ENCODE assay signal across 8 cellular contexts in the genomic region with DNA sequence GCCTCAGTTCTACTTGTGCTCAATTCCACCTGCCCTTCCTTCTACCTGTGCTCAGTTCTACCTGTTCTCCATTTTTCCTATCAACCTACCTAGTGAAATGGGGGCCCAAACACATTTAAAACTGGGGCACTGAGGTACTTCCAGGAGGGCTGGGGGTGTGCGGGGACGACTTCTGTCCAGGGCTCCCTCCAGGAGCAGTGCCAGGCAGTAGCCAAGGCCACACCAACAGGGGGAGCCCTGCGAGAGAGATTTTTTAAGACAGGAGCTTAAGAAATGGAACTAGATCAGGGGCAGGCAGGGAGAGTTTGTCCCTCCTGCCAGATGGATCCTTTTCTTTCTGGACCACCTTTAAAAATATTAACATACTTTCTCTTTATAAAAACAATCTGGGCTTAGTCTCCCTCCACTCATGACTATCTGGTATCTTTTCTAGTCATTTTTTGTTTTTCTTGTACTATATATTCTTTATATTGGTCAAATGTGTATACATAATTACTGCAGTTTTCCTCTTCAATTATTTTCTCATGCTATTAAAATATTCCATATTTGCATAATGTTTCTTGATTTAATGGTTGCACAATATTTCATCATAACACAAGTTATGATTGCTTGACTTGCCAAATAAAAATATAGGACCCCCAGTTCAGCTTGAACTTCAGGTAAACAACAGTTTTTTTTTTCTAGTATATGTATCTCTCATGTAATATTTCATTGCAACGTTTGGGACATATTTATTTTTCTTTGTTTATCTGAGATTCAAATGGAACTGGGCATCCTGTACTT. TPM values are rescaled to one million over a fixed set of nuclear protein-coding genes. Genes with fewer than 3 reads are reported as not detected.
DNase-seq lines count a peak whose midpoint lies in the region; ATAC-seq, FAIRE-seq and TF ChIP-seq lines count a peak whose summit lies in the region.

No MANE protein-coding gene starts in this region.

- intact Hi-C loops in left cardiac atrium (cut with DNase I), result no loop called here

- no peak overlapping the region for H2AFZ ChIP-seq in mesenchymal stem cell (ENCODE audit: low read depth, low read length)

- no peak for FAIRE-seq in bronchial epithelial cell (lab: Jason Lieb, UNC)

- H3K4me2 ChIP-seq in mesenchymal stem cell (ENCODE audit: low read length, poor library complexity, severe bottlenecking), result no peak overlapping the region

- no peak overlapping the region for H3K18ac ChIP-seq in mesenchymal stem cell (ENCODE audit: low read depth in 1 of 2, low read length in 2 of 2)

- H3K4me3 ChIP-seq in cardiac muscle cell (no peak overlapping the region), bronchial epithelial cell (ENCODE audit: low read depth, low read length) (no peak overlapping the region), mesenchymal stem cell (ENCODE audit: insufficient read depth in 1 of 2, low read depth in 1 of 2, low read length in 2 of 2) (no peak overlapping the region)

- no peaks in the 10 kb centered on the region for H3K9me3 ChIP-seq in cardiac muscle cell (ENCODE audit: low read depth)
- no peaks in the 10 kb centered on the region for H3K9me3 ChIP-seq in mesenchymal stem cell (ENCODE audit: control insufficient read depth, low read length)

- H3K27ac ChIP-seq in cardiac muscle cell (no peak overlapping the region), mesenchymal stem cell (ENCODE audit: low read length, poor library complexity, severe bottlenecking) (no peak overlapping the region)

- no peak overlapping the region for H4K8ac ChIP-seq in mesenchymal stem cell (ENCODE audit: low read length)

- no peak overlapping the region for H2BK12ac ChIP-seq in mesenchymal stem cell (ENCODE audit: low read length in 2 of 2)

- H3K36me3 ChIP-seq in cardiac muscle cell (peaks cover 2% of the 10 kb centered on the region), bronchial epithelial cell (ENCODE audit: control insufficient read depth, insufficient read depth, low read length) (no peaks in the 10 kb centered on the region), mesenchymal stem cell (ENCODE audit: control insufficient read depth in 1 of 2, insufficient read depth in 2 of 2, low read depth in 1 of 2, low read length in 2 of 2) (peaks cover 2 to 11% of the 10 kb centered on the region in 2 experiments)

- no peak overlapping the region for H2AK5ac ChIP-seq in mesenchymal stem cell (ENCODE audit: low read length, severe bottlenecking)

- H2BK120ac ChIP-seq in mesenchymal stem cell (ENCODE audit: low read depth, low read length), result no peak overlapping the region

- H3K4me1 ChIP-seq in cardiac muscle cell (ENCODE audit: low read depth) (no peaks in the 10 kb centered on the region), mesenchymal stem cell (ENCODE audit: control insufficient read depth, insufficient read depth, low read depth, low read length) (no peaks in the 10 kb centered on the region)

- no peak overlapping the region for H3K14ac ChIP-seq in mesenchymal stem cell (ENCODE audit: low read length in 2 of 2)

- no peak overlapping the region for H2BK15ac ChIP-seq in mesenchymal stem cell (ENCODE audit: low read depth, poor library complexity, severe bottlenecking)

- H3K9ac ChIP-seq in mesenchymal stem cell (ENCODE audit: low read length), result no peak overlapping the region

- H3K4ac ChIP-seq in mesenchymal stem cell (ENCODE audit: low read depth in 1 of 2, low read length in 2 of 2), result no peak overlapping the region

- no peak for ATAC-seq in left cardiac atrium
- no peak for ATAC-seq in HG02970 (IDR thresholded peaks at IDR 0.05; ENCODE audit: low FRiP score, unreplicated experiment)
- ATAC-seq in HG03196 (IDR thresholded peaks at IDR 0.05; ENCODE audit: unreplicated experiment), result no peak
- ATAC-seq in HG02798 (IDR thresholded peaks at IDR 0.05; ENCODE audit: poor library complexity, unreplicated experiment), result no peak

- peaks cover 14% of the 10 kb centered on the region for H3K79me1 ChIP-seq in mesenchymal stem cell (replicated peaks; ENCODE audit: low read length, poor library complexity, severe bottlenecking)

- H2BK5ac ChIP-seq in mesenchymal stem cell (ENCODE audit: low read depth, low read length, poor library complexity, severe bottlenecking), result no peak overlapping the region

- no peak overlapping the region for H4K91ac ChIP-seq in mesenchymal stem cell (ENCODE audit: low read length)

- H3K27me3 ChIP-seq in cardiac muscle cell, result no peaks in the 10 kb centered on the region
- no peaks in the 10 kb centered on the region for H3K27me3 ChIP-seq in bronchial epithelial cell (ENCODE audit: control insufficient read depth, insufficient read depth, low read length)
- H3K27me3 ChIP-seq in mesenchymal stem cell (ENCODE audit: control insufficient read depth in 1 of 2, insufficient read depth in 1 of 2, low read length in 2 of 2), result no peaks in the 10 kb centered on the region

- WGBS in mesenchymal stem cell, result 52% methylated on average over 2 of the region's 4 CpGs

- DNase-seq in cardiac muscle cell (ENCODE audit: low read depth in 1 of 2, low spot score in 1 of 2) (peak; percentile 52 to 64), left cardiac atrium (no peak), OCI-M1 (lab: John Stamatoyannopoulos, UW) (peak; percentile 42), bronchial epithelial cell (ENCODE audit: low read depth) (peak; percentile 30), mesenchymal stem cell (peak; percentile 45)

- TF ChIP-seq CTCF in cardiac muscle cell (IDR thresholded peaks at IDR 0.05; ENCODE audit: low read depth, low read length) (peak; percentile 75), bronchial epithelial cell (IDR thresholded peaks at IDR 0.05; ENCODE audit: insufficient read depth, low read length, severe bottlenecking) (peak; percentile 74)

- no peak overlapping the region for H3K23ac ChIP-seq in mesenchymal stem cell (ENCODE audit: low read length in 2 of 2)

RNA-seq across cellular contexts. Expression of gene INSYN2A, which starts 47.3 kb away (rescaled TPM):
- total RNA-seq in cardiac muscle cell (not detected in 2 replicates), left cardiac atrium (not detected), bronchial epithelial cell (under 0.01 TPM in 1 of 2 replicates, not detected in the other)
- polyA plus RNA-seq in cardiac muscle cell, result 0.41 and 0.60 TPM in 2 replicates
- 0.07 TPM for polyA plus RNA-seq in mesenchymal stem cell (2013, experiment 1 of 2)
- polyA plus RNA-seq in mesenchymal stem cell (2013, experiment 2 of 2), result 0.12 TPM
